ENCODE assay signal across 25 cellular contexts in the genomic region with DNA sequence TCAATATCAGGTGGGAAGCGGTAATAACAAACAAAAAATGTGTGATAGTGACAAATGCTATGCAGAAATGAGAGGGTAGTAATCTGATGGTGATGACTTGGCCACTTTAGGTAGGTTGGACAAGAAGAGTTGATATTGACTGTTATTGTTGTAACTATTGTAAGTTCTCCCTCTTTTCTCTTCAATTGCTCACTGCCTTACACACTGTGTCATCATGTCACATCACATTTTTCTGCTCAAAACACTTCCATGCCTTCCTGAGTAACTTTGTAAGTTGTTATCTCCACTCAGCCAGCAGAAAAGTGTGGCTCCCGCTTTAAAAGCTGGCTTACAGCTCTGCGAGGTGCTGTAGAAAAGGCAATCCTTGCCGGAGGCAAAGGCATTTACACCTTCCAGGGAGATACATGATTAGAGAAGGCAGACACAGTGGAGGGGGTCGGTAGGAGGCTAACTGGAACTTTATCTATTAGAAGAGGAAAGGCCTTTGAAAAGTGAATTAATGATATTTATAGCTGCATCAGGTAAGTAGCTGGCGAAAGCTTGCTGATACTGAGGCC.
DNase-seq lines count a peak whose midpoint lies in the region; ATAC-seq, FAIRE-seq and TF ChIP-seq lines count a peak whose summit lies in the region.
"Had no signal": no experiment of that assay in that cellular context is flagged by ENCODE, and none has a peak within 500 bp of the region (broad histone marks: within the 10 kb centered on the region; RNA-seq: fewer than 3 reads in every experiment).

No MANE protein-coding gene starts in this region.

- H2BK120ac ChIP-seq in H1 (replicated peaks; ENCODE audit: low read depth, low read length) = no peak overlapping the region

- H4K91ac ChIP-seq in H1 (replicated peaks; ENCODE audit: insufficient read length, low read length) = peak overlapping the region; percentile 36

- H3K27me3 ChIP-seq in HUES64 (ENCODE audit: insufficient read depth, low read length) (no peaks in the 10 kb centered on the region), H1 (replicated peaks in 1 of 4; ENCODE audit: control insufficient read depth in 3 of 4, extremely low read depth in 1 of 4, insufficient read depth in 3 of 4, low read length in 3 of 4) (no peaks in the 10 kb centered on the region), neural progenitor cell (no peaks in the 10 kb centered on the region), psoas muscle (ENCODE audit: insufficient read depth in 3 of 3, low read length in 2 of 3) (no peaks in the 10 kb centered on the region)

- peak overlapping the region; percentile 32; the same call in 1 of the 2 replicates for H3K27ac ChIP-seq in HUES64 (ENCODE audit: low read depth, low read length)
- H3K27ac ChIP-seq in H1 (ENCODE audit: low read depth, low read length) = no peak overlapping the region
- no peak overlapping the region for H3K27ac ChIP-seq in neural progenitor cell
- no peak overlapping the region for H3K27ac ChIP-seq in psoas muscle
- H3K27ac ChIP-seq: C4-2B, KMS-11, RWPE1 had no signal

- no peak for FAIRE-seq in H1 (lab: Jason Lieb, UNC)
- FAIRE-seq: G401.6, GM12892 had no signal

- CTCF ChIA-PET in H1 (lab: Charles Lee; ENCODE audit: partially characterized antibody) = interaction anchor here (0.6 to 1.3 kb wide), 6 partner anchors 8 to 337 kb away, joined by 3 to 5 read pairs (median 3); no protein-coding TSS in a partner anchor

- H3K4ac ChIP-seq in H1 (replicated peaks; ENCODE audit: insufficient read length, low read depth, low read length) = no peak overlapping the region

- H2BK12ac ChIP-seq in H1 (ENCODE audit: low read depth, low read length) = peak overlapping the region; percentile 56; the same call in 1 of the 2 replicates

- no peaks in the 10 kb centered on the region for H3F3A ChIP-seq in neural progenitor cell (ENCODE audit: low read depth)

- no peaks in the 10 kb centered on the region for H3K27me3 Mint-ChIP-seq in neural progenitor cell (ENCODE audit: insufficient read depth, low read depth)

- H3K79me2 ChIP-seq in H1 (ENCODE audit: control insufficient read depth in 1 of 2, insufficient read depth in 2 of 2, low read length in 2 of 2) = no peaks in the 10 kb centered on the region
- H3K79me2 ChIP-seq in neural progenitor cell (ENCODE audit: low read depth) = no peaks in the 10 kb centered on the region

- no peak overlapping the region for H4K5ac ChIP-seq in H1 (ENCODE audit: insufficient read length, low read depth, low read length)

- POLR2A ChIA-PET in H1 (lab: Charles Lee; ENCODE audit: partially characterized antibody) = interaction anchor here (1.0 to 1.5 kb wide), 3 partner anchors 8 to 25 kb away, joined by 3 to 4 read pairs (median 3); no protein-coding TSS in a partner anchor

- peak overlapping the region; percentile 66; the same call in 1 of the 2 replicates for H2AFZ ChIP-seq in H1 (ENCODE audit: low read length)
- no peak overlapping the region for H2AFZ ChIP-seq in neural progenitor cell (replicated peaks)

- peaks cover 9% of the 10 kb centered on the region for H3K4me1 Mint-ChIP-seq in neural progenitor cell

- WGBS in HUES64 = 34% methylated on average over 6 of the region's 6 CpGs
- 74% methylated on average over 6 of the region's 6 CpGs; no CpG with 5 or more reads in 1 of the 2 experiments for WGBS in H1 (ENCODE audit: extremely low coverage in 1 of 2, insufficient coverage in 1 of 2, insufficient read length in 1 of 2, insufficient replicate concordance in 2 of 2, low coverage in 1 of 2, low lambda C conversion rate in 2 of 2, missing lambda C conversion rate in 1 of 2), 2 experiments
- 58 to 63% (median 62%) methylated on average over 6 of the region's 6 CpGs for WGBS in psoas muscle, 3 donors

- TF ChIP-seq RAD21 in H1 (IDR thresholded peaks at IDR 0.05 in 1 of 2, conservative IDR thresholded peaks at IDR 0.05 in 1 of 2; ENCODE audit: low read depth in 2 of 2, low read length in 2 of 2) = no peak

- TF ChIP-seq CTCF in H1 (IDR thresholded peaks at IDR 0.05; ENCODE audit: control extremely low read depth in 1 of 3, insufficient read depth in 1 of 3, low read depth in 1 of 3, low read length in 3 of 3) (no peak), neural progenitor cell (IDR thresholded peaks at IDR 0.05) (no peak), psoas muscle (IDR thresholded peaks at IDR 0.05) (no peak)

- H4K20me1 ChIP-seq in H1 (replicated peaks in 1 of 2; ENCODE audit: control insufficient read depth in 1 of 2, insufficient read depth in 2 of 2, low read length in 2 of 2) (no peaks in the 10 kb centered on the region), neural progenitor cell (ENCODE audit: low read depth) (no peaks in the 10 kb centered on the region)

- H2BK15ac ChIP-seq in H1 (ENCODE audit: low read length) = no peak overlapping the region

- ATAC-seq in HG02623 (IDR thresholded peaks at IDR 0.05; ENCODE audit: unreplicated experiment) (no peak), psoas muscle (no peak)

- intact Hi-C loops in psoas muscle (cut with DNase I) = no loop called here

- H3K36me3 ChIP-seq in HUES64 (ENCODE audit: insufficient read depth, low read length) (no peaks in the 10 kb centered on the region), H1 (ENCODE audit: control insufficient read depth in 2 of 4, insufficient read depth in 4 of 4, low read length in 3 of 4) (no peaks in the 10 kb centered on the region), neural progenitor cell (no peaks in the 10 kb centered on the region), psoas muscle (ENCODE audit: insufficient read depth in 1 of 2, low read depth in 1 of 2) (no peaks in the 10 kb centered on the region)

- peak overlapping the region; percentile 67; the same call in 1 of the 2 replicates for H2BK5ac ChIP-seq in H1 (ENCODE audit: low read depth, low read length)

- no peaks in the 10 kb centered on the region for H3K79me1 ChIP-seq in H1 (ENCODE audit: low read depth, low read length)

- no peak overlapping the region for H3K4me3 Mint-ChIP-seq in neural progenitor cell
- H3K4me3 Mint-ChIP-seq: CD8-positive, alpha-beta memory T cell had no signal

- H3K23me2 ChIP-seq in H1 (ENCODE audit: low read depth, low read length) = no peaks in the 10 kb centered on the region

- no peaks in the 10 kb centered on the region for H3K9me3 ChIP-seq in HUES64 (ENCODE audit: insufficient read depth, low read depth, low read length)
- H3K9me3 ChIP-seq in H1 (ENCODE audit: insufficient read depth in 2 of 2, low read depth in 1 of 2, low read length in 1 of 2) = no peaks in the 10 kb centered on the region
- H3K9me3 ChIP-seq in neural progenitor cell (ENCODE audit: low read depth) = no peaks in the 10 kb centered on the region
- H3K9me3 ChIP-seq in psoas muscle = no peaks in the 10 kb centered on the region
- H3K9me3 ChIP-seq: SK-N-SH had no signal

- H3K9me3 Mint-ChIP-seq in neural progenitor cell = no peaks in the 10 kb centered on the region

- DNase-seq in ELF-1 (ENCODE audit: low read depth, low spot score) (peak; percentile 67), H1 (ENCODE audit: low read depth in 1 of 2, low spot score in 2 of 2) (no peak), neural progenitor cell (ENCODE audit: low spot score) (peak; percentile 15), HCEC 1CT (no peak), psoas muscle (no peak)
- DNase-seq: Calu3; CD8-positive, alpha-beta memory T cell; DMS153; GOT3; NCI-H1092 treated with DMSO at 0.1 percent for 48 hours; NCI-H1436 treated with DMSO at 0.1 percent for 48 hours; NCI-H1930; NCI-H2227 treated with DMSO at 0.1 percent for 48 hours; NCI-H510A treated with DMSO at 0.1 percent for 48 hours; NCI-H748 treated with DMSO at 0.1 percent for 48 hours; NK-92 treated with Interleukin-12 subunit alpha and Interleukin-12 subunit beta, amount 100 ng/mL, for 24 hours; SHP77 treated with DMSO at 0.1 percent for 48 hours; SK-N-SH had no signal

- TF ChIP-seq EP300 in H1 (IDR thresholded peaks at IDR 0.05; ENCODE audit: borderline replicate concordance in 1 of 2, low read depth in 2 of 2, low read length in 2 of 2) = no peak

- no peak overlapping the region for H3K14ac ChIP-seq in H1 (ENCODE audit: insufficient read length)

- no peak overlapping the region for H2AK5ac ChIP-seq in H1 (ENCODE audit: low read depth, low read length)

- no peak overlapping the region for H3K27ac Mint-ChIP-seq in neural progenitor cell
- H3K27ac Mint-ChIP-seq: CD8-positive, alpha-beta memory T cell had no signal

- no peak overlapping the region for H3K9ac ChIP-seq in HUES64 (ENCODE audit: low read depth, low read length)
- H3K9ac ChIP-seq in H1 (replicated peaks in 1 of 4; ENCODE audit: extremely low read depth in 1 of 4, low read depth in 3 of 4, low read length in 3 of 4) = no peak overlapping the region
- H3K9ac ChIP-seq in neural progenitor cell = no peak overlapping the region
- H3K9ac ChIP-seq: KMS-11, SK-N-SH had no signal

- no peak overlapping the region for H3K23ac ChIP-seq in H1 (ENCODE audit: insufficient read length)

- H3K56ac ChIP-seq in H1 (replicated peaks; ENCODE audit: insufficient read length, low read depth, low read length) = no peak overlapping the region

- peak overlapping the region; percentile 24; the same call in 1 of the 2 replicates for H2BK20ac ChIP-seq in H1 (ENCODE audit: low read length)

- peaks cover 15% of the 10 kb centered on the region for H3K4me1 ChIP-seq in HUES64 (ENCODE audit: insufficient read depth, low read length)
- H3K4me1 ChIP-seq in H1 (replicated peaks in 1 of 4; ENCODE audit: control insufficient read depth in 3 of 4, insufficient read depth in 4 of 4, low read length in 3 of 4) = peaks cover 0 to 4% (median 1%) of the 10 kb centered on the region in 4 experiments; a peak in 4 of 7 replicates
- peaks cover 3% of the 10 kb centered on the region for H3K4me1 ChIP-seq in neural progenitor cell
- peaks cover 7% of the 10 kb centered on the region for H3K4me1 ChIP-seq in psoas muscle

- H4K8ac ChIP-seq in H1 (ENCODE audit: extremely low read depth, insufficient read depth, low read length) = no peak overlapping the region

- H3K4me3 ChIP-seq in HUES64 (ENCODE audit: low read length) (no peak overlapping the region), H1 (ENCODE audit: extremely low read depth in 1 of 4, insufficient read depth in 2 of 4, low read depth in 3 of 4, low read length in 4 of 4) (no peak overlapping the region), neural progenitor cell (no peak overlapping the region), psoas muscle (no peak overlapping the region)

- H3K36me3 Mint-ChIP-seq in neural progenitor cell = no peaks in the 10 kb centered on the region

- no peak overlapping the region for H3K4me2 ChIP-seq in H1 (ENCODE audit: insufficient read depth in 1 of 2, low read depth in 2 of 2, low read length in 2 of 2)
- H3K4me2 ChIP-seq in neural progenitor cell = no peak overlapping the region
- H3K4me2 ChIP-seq: KMS-11, SK-N-SH had no signal

- no peak overlapping the region for H3K18ac ChIP-seq in H1 (ENCODE audit: extremely low read depth, low read length)

- no peak for TF ChIP-seq POLR2A in H1 (IDR thresholded peaks at IDR 0.05; ENCODE audit: control extremely low read depth in 1 of 2, low read depth in 2 of 2, low read length in 2 of 2)

TF ChIP-seq in H1, 55 proteins besides CTCF, POLR2A, EP300 and RAD21 (continues in another document):
- TF ChIP-seq SIRT6 (IDR thresholded peaks at IDR 0.05; ENCODE audit: low read length) (no peak), NANOG (IDR thresholded peaks at IDR 0.05; ENCODE audit: insufficient read depth, low read depth, low read length, poor library complexity, severe bottlenecking) (no peak), CBX8 (IDR thresholded peaks at IDR 0.05; ENCODE audit: borderline replicate concordance, low read depth, low read length) (no peak)

Comparison
In these comparisons a context has a peak if more than half of its experiments do, and no peak if none do; other contexts are left out.
1. DNase-seq: peak in ELF-1 (single experiment) and neural progenitor cell (single experiment); none in H1 (0 of 2), HCEC 1CT (single experiment) and psoas muscle (0 of 2).